Comparison of ENCODE assay signal across 8 cellular contexts in genomic region chr18:44826418-44827259, GRCh38.
DNase-seq lines count a peak whose midpoint lies in the region; ATAC-seq and TF ChIP-seq lines count a peak whose summit lies in the region.

No MANE protein-coding gene starts in this region.

- H3K36me3 ChIP-seq in GM23338 (ENCODE audit: insufficient read depth) (no peaks in the 10 kb centered on the region), Peyer's patch (no peaks in the 10 kb centered on the region)

- H3K4me2 ChIP-seq in GM23338: no peak overlapping the region

- no peaks in the 10 kb centered on the region for H3F3A ChIP-seq in GM23338 (replicated peaks; ENCODE audit: low read depth)

- H3K27ac ChIP-seq in GM23338 (ENCODE audit: low read depth): no peak overlapping the region
- H3K27ac ChIP-seq in Peyer's patch: peak overlapping the region in 3 of 4 donors; percentile 50 to 70 (median 51)

- H3K4me1 ChIP-seq in GM23338 (ENCODE audit: insufficient read depth) (no peaks in the 10 kb centered on the region; the same call in 1 of the 2 replicates), Peyer's patch (peaks cover 0 to 23% (median 4%) of the 10 kb centered on the region in 4 donors)

- H3K4me3 Mint-ChIP-seq in GM23338: no peak overlapping the region

- no peaks in the 10 kb centered on the region for H3K9me3 ChIP-seq in Peyer's patch

- no peak overlapping the region for H2AFZ ChIP-seq in GM23338

- H3K27me3 Mint-ChIP-seq in GM23338 (ENCODE audit: insufficient read depth, low read depth, poor library complexity): peaks cover 5% of the 10 kb centered on the region

- H3K27ac Mint-ChIP-seq in GM23338: peak overlapping the region; percentile 21; the same call in 1 of the 2 replicates

- no peak for TF ChIP-seq CTCF in GM23338 (conservative IDR thresholded peaks at IDR 0.05; ENCODE audit: low read depth in 2 of 2)
- TF ChIP-seq CTCF in Peyer's patch (IDR thresholded peaks at IDR 0.05): no peak
- TF ChIP-seq CTCF in fibroblast of pulmonary artery (IDR thresholded peaks at IDR 0.05; ENCODE audit: low read length, missing control alignments): no peak
- TF ChIP-seq CTCF in GM20000 (IDR thresholded peaks at IDR 0.05; ENCODE audit: extremely low read depth, missing control alignments): no peak

- DNase-seq in GM23338 (ENCODE audit: low spot score) (no peak), Peyer's patch (peak in 1 of 3 donors; percentile 75), fibroblast of pulmonary artery (ENCODE audit: low read depth) (peak; percentile 97), nucleus accumbens (lab: John Stamatoyannopoulos, UW) (peak in 31 of 56 donors; percentile 4 to 79 (median 26)), GM20000 (ENCODE audit: low spot score) (no peak)
- no peak for DNase-seq in activated effector memory CD4-positive, alpha-beta T cell treated with Interleukin-2 at 50 U/mL for 16 hours

- H3K9me2 ChIP-seq in GM23338 (ENCODE audit: insufficient read depth): peaks cover 19% of the 10 kb centered on the region; the same call in 1 of the 2 replicates

- H3K79me2 ChIP-seq in GM23338 (replicated peaks; ENCODE audit: insufficient read depth): no peaks in the 10 kb centered on the region

- ATAC-seq in GM23338 (peak; percentile 86), HG03565 (IDR thresholded peaks at IDR 0.05; ENCODE audit: unreplicated experiment) (no peak), HG03521 (IDR thresholded peaks at IDR 0.05; ENCODE audit: unreplicated experiment) (no peak)

- peaks cover 21% of the 10 kb centered on the region for H3K4me1 Mint-ChIP-seq in GM23338

- H3K9me3 Mint-ChIP-seq in GM23338: no peaks in the 10 kb centered on the region

- H3K27me3 ChIP-seq in GM23338 (ENCODE audit: insufficient read depth): no peaks in the 10 kb centered on the region
- no peaks in the 10 kb centered on the region for H3K27me3 ChIP-seq in Peyer's patch

- no peaks in the 10 kb centered on the region for H3K36me3 Mint-ChIP-seq in GM23338 (ENCODE audit: low read depth)

- no peak overlapping the region for H3K4me3 ChIP-seq in GM23338
- no peak overlapping the region for H3K4me3 ChIP-seq in Peyer's patch
- no peak overlapping the region for H3K4me3 ChIP-seq in fibroblast of pulmonary artery (replicated peaks; ENCODE audit: low read depth, low read length)

- H4K20me1 ChIP-seq in GM23338 (replicated peaks; ENCODE audit: insufficient read depth): no peaks in the 10 kb centered on the region

- no peak for TF ChIP-seq POLR2A in Peyer's patch (IDR thresholded peaks at IDR 0.05)

TF ChIP-seq in GM23338, 12 proteins besides CTCF, POLR2A, EP300 and RAD21:
- TF ChIP-seq NANOG (IDR thresholded peaks at IDR 0.05; ENCODE audit: borderline replicate concordance): no peak
- no peak for TF ChIP-seq EZH2 (IDR thresholded peaks at IDR 0.05; ENCODE audit: low read depth, unreplicated experiment)
- TF ChIP-seq REST (IDR thresholded peaks at IDR 0.05; ENCODE audit: unreplicated experiment): no peak
- TF ChIP-seq ETS1 (IDR thresholded peaks at IDR 0.05): no peak
- TF ChIP-seq POLR2AphosphoS5 (IDR thresholded peaks at IDR 0.05; ENCODE audit: low read depth): no peak
- TF ChIP-seq JUNB (IDR thresholded peaks at IDR 0.05; ENCODE audit: unreplicated experiment): no peak
- no peak for TF ChIP-seq CREB1 (CRISPR knock-in tag; IDR thresholded peaks at IDR 0.05; ENCODE audit: low read depth)
- TF ChIP-seq STAT1 (IDR thresholded peaks at IDR 0.05; ENCODE audit: unreplicated experiment): no peak
- no peak for TF ChIP-seq ZNF331 (CRISPR knock-in tag; IDR thresholded peaks at IDR 0.05; ENCODE audit: low read depth)
- TF ChIP-seq ZNF114 (CRISPR knock-in tag; IDR thresholded peaks at IDR 0.05): no peak
- no peak for TF ChIP-seq EZH2phosphoT487 (IDR thresholded peaks at IDR 0.05; ENCODE audit: unreplicated experiment)

Comparison
In these comparisons a context has a peak if more than half of its experiments do, and no peak if none do; other contexts are left out.
1. DNase-seq: peak in fibroblast of pulmonary artery (single experiment) and nucleus accumbens (31 of 56); none in GM23338 (single experiment), activated effector memory CD4-positive, alpha-beta T cell treated with Interleukin-2 at 50 U/mL for 16 hours (single experiment) and GM20000 (single experiment).